29 cellular contexts compared by ENCODE assay signal in genomic region chr2:17115042-17115441, GRCh38.
"Had no signal": no experiment of that assay in that cellular context is flagged by ENCODE, and none has a peak within 500 bp of the region (broad histone marks: within the 10 kb centered on the region; RNA-seq: fewer than 3 reads in every experiment).

No MANE protein-coding gene starts in this region.

- H3K4me1 ChIP-seq: SJCRH30 had no signal

- FAIRE-seq: RCC 7860 had no signal

- DNase-seq: Karpas-422, KBM-7, MM.1S, MV-4-11, NCI-H1092, NCI-H1417 treated with DMSO at 0.1 percent for 48 hours, NCI-H1436 treated with DMSO at 0.1 percent for 48 hours, NCI-H1694 treated with DMSO at 0.1 percent for 48 hours, NCI-H187 treated with DMSO at 0.1 percent for 48 hours, NCI-H2029, NCI-H2081, NCI-H2171 treated with DMSO at 0.1 percent for 48 hours, NCI-H2227 treated with DMSO at 0.1 percent for 48 hours, NCI-H345, NCI-H510A treated with DMSO at 0.1 percent for 48 hours, NCI-H524 treated with DMSO at 0.1 percent for 48 hours, NCI-H526 treated with DMSO at 0.1 percent for 48 hours, NCI-H774, PC-9, SHP77, SIG-M5, SJCRH30, T-cell had no signal

- H3K9me3 ChIP-seq: SJCRH30 had no signal

- H3K27ac ChIP-seq: KMS-11, PC-9, RWPE1, SJCRH30, SK-N-MC had no signal

- H3K36me3 ChIP-seq: SJCRH30 had no signal

- ATAC-seq: Panc1, Right ventricle myocardium inferior, T-cell had no signal

- H2AFZ ChIP-seq: PC-9 had no signal

- H3K4me2 ChIP-seq: KMS-11, PC-9 had no signal

- H3K4me3 ChIP-seq: PC-9, SJCRH30, SK-N-MC had no signal

- H3K27me3 ChIP-seq: SJCRH30 had no signal

- H3K9ac ChIP-seq: KMS-11 had no signal
